In genomic region chr10:3085785-3086567, GRCh38 we compare ENCODE assay signal across 22 cellular contexts. TPM values are rescaled to one million over a fixed set of nuclear protein-coding genes. Genes with fewer than 3 reads are reported as not detected.
DNase-seq lines count a peak whose midpoint lies in the region; ATAC-seq and TF ChIP-seq lines count a peak whose summit lies in the region.
"Had no signal": no experiment of that assay in that cellular context is flagged by ENCODE, and none has a peak within 500 bp of the region (broad histone marks: within the 10 kb centered on the region; RNA-seq: fewer than 3 reads in every experiment).

No MANE protein-coding gene starts in this region.

- DNase-seq in Right ventricle myocardium inferior (ENCODE audit: missing footprints) (no peak), Right ventricle myocardium superior (no peak), Panc1 (ENCODE audit: low read depth, low spot score) (no peak), islet precursor cell (peak; percentile 44), suprapubic skin (ENCODE audit: low spot score in 2 of 2) (peak; percentile 24 to 57), OCI-M1 (lab: John Stamatoyannopoulos, UW) (no peak), glomerular visceral epithelial cell (ENCODE audit: extremely low spot score) (no peak), NCI-H2081 (lab: John Stamatoyannopoulos, UW) (no peak)
- DNase-seq: activated CD4-positive, alpha-beta T cell treated with anti-CD3 and anti-CD28 coated beads, Interleukin-2, amount 50 U/mL, for 4 hours; activated naive CD4-positive, alpha-beta T cell treated with anti-CD3 and anti-CD28 coated beads, Interleukin-2, amount 10 ng/mL, durations not matched to agents 7 days and 5 days; activated T-cell treated with anti-CD3 and anti-CD28 coated beads, Interleukin-2, amount 50 U/mL, for 1 hour; CD4-positive, alpha-beta memory T cell; DMS79 treated with DMSO at 0.1 percent for 48 hours; immature natural killer cell; Karpas-422; NCI-H1105 treated with DMSO at 0.1 percent for 48 hours; NCI-H524; stimulated activated CD4-positive, alpha-beta T cell treated with anti-CD3 and anti-CD28 coated beads, Interleukin-2, amount 100 ng/mL, for 24 hours; T-cell; uterus had no signal

- H3K9me3 ChIP-seq in Panc1 (ENCODE audit: control insufficient read depth, insufficient read depth, low read depth, low read length) (no peaks in the 10 kb centered on the region), suprapubic skin (no peaks in the 10 kb centered on the region)
- H3K9me3 ChIP-seq: ascending aorta, uterus had no signal

- 81% methylated on average over 20 of the region's 20 CpGs for WGBS in suprapubic skin

- no peak for TF ChIP-seq EP300 in suprapubic skin (IDR thresholded peaks at IDR 0.05)

- TF ChIP-seq CTCF in Panc1 (IDR thresholded peaks at IDR 0.05) (no peak), suprapubic skin (IDR thresholded peaks at IDR 0.05) (no peak)

- H3K27ac ChIP-seq in Panc1 (ENCODE audit: low read length), result peak overlapping the region; percentile 63
- no peak overlapping the region for H3K27ac ChIP-seq in suprapubic skin
- H3K27ac ChIP-seq: ascending aorta had no signal

- in situ Hi-C loops in Panc1 (cut with HindIII; ENCODE audit: low pct_unique_long_range_greater_than_20kb, low sequenced_read_pairs), result no loop called here

- TF ChIP-seq POLR2A in suprapubic skin (IDR thresholded peaks at IDR 0.05), result no peak

- no TSS peak for BruUV-seq in Panc1 (replicated peaks; lab: Mats Ljungman, UMichigan)

- H3K36me3 ChIP-seq in Panc1 (ENCODE audit: control insufficient read depth, insufficient read depth, low read length) (no peaks in the 10 kb centered on the region; the same call in 1 of the 2 replicates), suprapubic skin (peaks cover 13% of the 10 kb centered on the region)
- H3K36me3 ChIP-seq: uterus had no signal

- CTCF ChIA-PET in Panc1 (lab: Charles Lee), result no interaction called here

- H3K4me1 ChIP-seq in Panc1 (ENCODE audit: control insufficient read depth, insufficient read depth, low read length) (peaks cover 59% of the 10 kb centered on the region), suprapubic skin (peaks cover 8% of the 10 kb centered on the region)
- H3K4me1 ChIP-seq: uterus had no signal

- peak; percentile 13 for ATAC-seq in Right ventricle myocardium inferior
- ATAC-seq in Right ventricle myocardium superior (ENCODE audit: poor library complexity), result no peak
- ATAC-seq in Panc1, result no peak
- ATAC-seq: T-cell had no signal

- intact Hi-C loops in Right ventricle myocardium inferior (cut with DNase I) (no loop called here), Right ventricle myocardium superior (cut with DNase I) (no loop called here), Panc1 (cut with micrococcal nuclease; ENCODE audit: unreplicated experiment) (no loop called here)

- H3K4me3 ChIP-seq in Panc1 (ENCODE audit: low read depth in 2 of 2, low read length in 2 of 2) (no peak overlapping the region), suprapubic skin (no peak overlapping the region)
- H3K4me3 ChIP-seq: ascending aorta, lung, uterus had no signal

- no peaks in the 10 kb centered on the region for H3K27me3 ChIP-seq in Panc1 (ENCODE audit: control insufficient read depth, insufficient read depth, low read length)
- H3K27me3 ChIP-seq in suprapubic skin, result no peaks in the 10 kb centered on the region
- H3K27me3 ChIP-seq: ascending aorta, uterus had no signal

- POLR2A ChIA-PET in Panc1 (lab: Charles Lee), result no interaction called here

RNA-seq across cellular contexts. Expression of gene PFKP, which starts 18.6 kb away (rescaled TPM):
- total RNA-seq in Right ventricle myocardium inferior (181 TPM), Right ventricle myocardium superior (155 TPM), Panc1 (2021; ENCODE audit: unreplicated experiment) (232 TPM), suprapubic skin (10 to 100 TPM; 36.7 to 58.9 (median 44.7) TPM)
- 436 TPM for polyA plus RNA-seq in Panc1 (2012; ENCODE audit: insufficient read length)

Comparison
In these comparisons a context has a peak if more than half of its experiments do, and no peak if none do; other contexts are left out.
1. DNase-seq: peak in islet precursor cell (single experiment) and suprapubic skin (2 of 2); none in Right ventricle myocardium inferior (single experiment), Right ventricle myocardium superior (single experiment), Panc1 (single experiment), OCI-M1 (single experiment), glomerular visceral epithelial cell (single experiment) and NCI-H2081 (0 of 2).